20 cellular contexts compared by ENCODE assay signal in the genomic region with DNA sequence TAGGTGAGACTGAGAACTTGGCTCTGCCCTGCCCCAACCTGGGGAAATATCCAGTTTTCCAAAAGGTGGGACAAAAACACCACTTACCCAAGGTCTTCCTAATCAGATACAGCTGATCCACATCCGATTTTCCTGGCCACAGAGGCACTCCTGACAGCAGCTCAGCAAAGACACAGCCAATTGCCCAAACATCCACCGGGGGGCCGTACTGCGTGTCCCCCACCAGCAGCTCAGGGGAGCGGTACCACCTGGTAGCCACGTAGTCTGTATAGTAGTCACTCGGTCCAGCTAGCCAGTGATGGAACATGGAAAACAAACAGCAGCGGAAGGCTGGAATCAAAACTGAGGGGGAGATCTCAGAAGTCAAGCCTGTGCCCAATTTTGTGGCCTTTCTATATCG. TPM values are rescaled to one million over a fixed set of nuclear protein-coding genes. Genes with fewer than 3 reads are reported as not detected.
DNase-seq lines count a peak whose midpoint lies in the region; ATAC-seq and TF ChIP-seq lines count a peak whose summit lies in the region.
"Had no signal": no experiment of that assay in that cellular context is flagged by ENCODE, and none has a peak within 500 bp of the region (broad histone marks: within the 10 kb centered on the region; RNA-seq: fewer than 3 reads in every experiment).

No MANE protein-coding gene starts in this region.

- no peak overlapping the region for H3K4me3 ChIP-seq in DND-41 (ENCODE audit: low read depth in 1 of 2, low read length in 2 of 2)
- H3K4me3 ChIP-seq in left lung, result no peak overlapping the region
- H3K4me3 ChIP-seq: left ventricle myocardium inferior, SK-N-MC had no signal

- H3K9ac ChIP-seq in DND-41 (ENCODE audit: low read depth, low read length), result no peak overlapping the region
- H3K9ac ChIP-seq: KMS-11 had no signal

- no peak overlapping the region for H3K27ac ChIP-seq in DND-41 (ENCODE audit: low read length)
- no peak overlapping the region for H3K27ac ChIP-seq in left lung
- H3K27ac ChIP-seq: epithelial cell of prostate, KMS-11, left ventricle myocardium inferior, SK-N-MC had no signal

- no peak overlapping the region for H3K4me2 ChIP-seq in DND-41 (ENCODE audit: insufficient read depth, low read length)
- H3K4me2 ChIP-seq: KMS-11 had no signal

- H3K9me3 Mint-ChIP-seq in HFFc6, result no peaks in the 10 kb centered on the region
- H3K9me3 Mint-ChIP-seq in activated naive CD8-positive, alpha-beta T cell treated with anti-CD3 and anti-CD28 coated beads for 36 hours, result no peaks in the 10 kb centered on the region
- H3K9me3 Mint-ChIP-seq in nephron progenitor cell, result no peaks in the 10 kb centered on the region
- H3K9me3 Mint-ChIP-seq: activated naive CD4-positive, alpha-beta T cell treated with anti-CD3 and anti-CD28 coated beads, Interleukin-2, amount 50 U/mL, for 24 hours; CD4-positive, alpha-beta T cell; naive B cell; stimulated activated naive CD8-positive, alpha-beta T cell treated with anti-CD3 and anti-CD28 coated beads, Interleukin-15, Interleukin-2, amounts not matched to agents 100 ng/mL and 50 ng/mL, for 24 hours had no signal

- H3K27me3 Mint-ChIP-seq in HFFc6 (ENCODE audit: insufficient read depth) (no peaks in the 10 kb centered on the region; the same call in 1 of the 2 replicates), nephron progenitor cell (ENCODE audit: low read depth, poor library complexity) (peaks cover 2% of the 10 kb centered on the region)
- no peaks in the 10 kb centered on the region for H3K27me3 Mint-ChIP-seq in activated naive CD8-positive, alpha-beta T cell treated with anti-CD3 and anti-CD28 coated beads for 36 hours
- H3K27me3 Mint-ChIP-seq: activated naive CD4-positive, alpha-beta T cell treated with anti-CD3 and anti-CD28 coated beads, Interleukin-2, amount 50 U/mL, for 24 hours; CD4-positive, alpha-beta T cell; naive B cell; stimulated activated naive CD8-positive, alpha-beta T cell treated with anti-CD3 and anti-CD28 coated beads, Interleukin-15, Interleukin-2, amounts not matched to agents 100 ng/mL and 50 ng/mL, for 24 hours had no signal

- no peak overlapping the region for H3K27ac Mint-ChIP-seq in HFFc6
- H3K27ac Mint-ChIP-seq in activated naive CD8-positive, alpha-beta T cell treated with anti-CD3 and anti-CD28 coated beads for 36 hours, result no peak overlapping the region
- H3K27ac Mint-ChIP-seq in nephron progenitor cell, result no peak overlapping the region
- H3K27ac Mint-ChIP-seq: activated naive CD4-positive, alpha-beta T cell treated with anti-CD3 and anti-CD28 coated beads, Interleukin-2, amount 50 U/mL, for 24 hours; CD4-positive, alpha-beta T cell; naive B cell; stimulated activated naive CD8-positive, alpha-beta T cell treated with anti-CD3 and anti-CD28 coated beads, Interleukin-15, Interleukin-2, amounts not matched to agents 100 ng/mL and 50 ng/mL, for 24 hours had no signal

- H3K27me3 ChIP-seq in DND-41 (ENCODE audit: insufficient read depth, low read length, poor library complexity) (no peaks in the 10 kb centered on the region), left lung (no peaks in the 10 kb centered on the region)

- peaks cover 7% of the 10 kb centered on the region for H3K4me1 ChIP-seq in DND-41 (ENCODE audit: insufficient read depth, low read length)
- H3K4me1 ChIP-seq in left lung, result peaks cover 4 to 39% of the 10 kb centered on the region in 2 donors

- H3K4me1 Mint-ChIP-seq in HFFc6 (ENCODE audit: low read depth), result peaks cover 54% of the 10 kb centered on the region
- H3K4me1 Mint-ChIP-seq in activated naive CD8-positive, alpha-beta T cell treated with anti-CD3 and anti-CD28 coated beads for 36 hours, result peaks cover 36% of the 10 kb centered on the region
- peaks cover 49% of the 10 kb centered on the region for H3K4me1 Mint-ChIP-seq in nephron progenitor cell

- H3K4me3 Mint-ChIP-seq in HFFc6 (peak overlapping the region; percentile 4; the same call in 1 of the 2 replicates), nephron progenitor cell (no peak overlapping the region)
- H3K4me3 Mint-ChIP-seq in activated naive CD8-positive, alpha-beta T cell treated with anti-CD3 and anti-CD28 coated beads for 36 hours, result no peak overlapping the region
- H3K4me3 Mint-ChIP-seq: activated naive CD4-positive, alpha-beta T cell treated with anti-CD3 and anti-CD28 coated beads, Interleukin-2, amount 50 U/mL, for 24 hours; CD4-positive, alpha-beta T cell; stimulated activated naive CD8-positive, alpha-beta T cell treated with anti-CD3 and anti-CD28 coated beads, Interleukin-15, Interleukin-2, amounts not matched to agents 100 ng/mL and 50 ng/mL, for 24 hours had no signal

- DNase-seq in DND-41 (peak; percentile 25), HFFc6 (no peak), nephron progenitor cell (peak; percentile 15), left lung (no peak), GOT3 (lab: John Stamatoyannopoulos, UW) (no peak), G401 (ENCODE audit: low spot score) (no peak)
- peak; percentile 17 for DNase-seq in activated naive CD8-positive, alpha-beta T cell treated with anti-CD3 and anti-CD28 coated beads for 36 hours
- DNase-seq: CD4-positive, alpha-beta T cell; central memory CD4-positive, alpha-beta T cell; hippocampal formation; left ventricle myocardium inferior; naive B cell; NCI-H1930 had no signal

- intact Hi-C loops in left lung (cut with DNase I), result no loop called here

- H3K36me3 ChIP-seq in DND-41 (ENCODE audit: insufficient read depth, low read length) (peaks cover 3% of the 10 kb centered on the region; the same call in 1 of the 2 replicates), left lung (peaks cover 0 to 29% of the 10 kb centered on the region in 2 donors)
- H3K36me3 ChIP-seq: left ventricle myocardium inferior had no signal

- peak; percentile 44; the same call in 1 of the 3 replicates for ATAC-seq in DND-41 (ENCODE audit: insufficient read depth, low read depth)
- ATAC-seq in GM18909 (IDR thresholded peaks at IDR 0.05; ENCODE audit: poor library complexity, unreplicated experiment), result no peak
- ATAC-seq in left lung, result no peak
- ATAC-seq: sciatic nerve had no signal

- no peaks in the 10 kb centered on the region for H3K79me2 ChIP-seq in DND-41 (ENCODE audit: insufficient read depth, low read length)

- TF ChIP-seq CTCF in DND-41 (IDR thresholded peaks at IDR 0.05; ENCODE audit: borderline replicate concordance, extremely low read depth, low read length, poor library complexity, severe bottlenecking), result peak; percentile 52
- TF ChIP-seq CTCF in HFFc6 (IDR thresholded peaks at IDR 0.05), result peak; percentile 53
- TF ChIP-seq CTCF in nephron progenitor cell (IDR thresholded peaks at IDR 0.05), result no peak
- TF ChIP-seq CTCF in left lung (IDR thresholded peaks at IDR 0.05), result no peak

- H4K20me1 ChIP-seq in DND-41 (ENCODE audit: insufficient read depth, low read length), result no peaks in the 10 kb centered on the region

- H3K36me3 Mint-ChIP-seq in HFFc6 (ENCODE audit: low read depth) (no peaks in the 10 kb centered on the region), nephron progenitor cell (ENCODE audit: low read depth) (no peaks in the 10 kb centered on the region)
- peaks cover 7% of the 10 kb centered on the region for H3K36me3 Mint-ChIP-seq in activated naive CD8-positive, alpha-beta T cell treated with anti-CD3 and anti-CD28 coated beads for 36 hours

- no peak overlapping the region for H2AFZ ChIP-seq in DND-41 (ENCODE audit: low read depth, low read length)

- in situ Hi-C loops in G401 (cut with HindIII; ENCODE audit: low sequenced_read_pairs), result no loop called here

- H3K9me3 ChIP-seq in DND-41 (ENCODE audit: insufficient read depth, low read length, severe bottlenecking), result no peaks in the 10 kb centered on the region
- H3K9me3 ChIP-seq in left lung, result no peaks in the 10 kb centered on the region
- H3K9me3 ChIP-seq: left ventricle myocardium inferior had no signal

RNA-seq across cellular contexts. Expression of a gene that starts 28.8 kb away (rescaled TPM):
- total RNA-seq in HFFc6 (2021; fragmentation: NEBNext Ultra II Directional; extraction: Animal tissue kit (Norgen Biotek cat#: 25700)), result 10 to 100 TPM; 10.6 to 14.5 (median 12.1) TPM
- 10 to 100 TPM; 14.5 to 18.1 TPM for total RNA-seq in activated naive CD8-positive, alpha-beta T cell treated with anti-CD3 and anti-CD28 coated beads for 36 hours
- 10 to 100 TPM; 15.7 to 18.8 TPM for total RNA-seq in left lung
- total RNA-seq in G401 (2014; rRNA removed; shearing (Covaris generic)), result 8.8 and 31.0 TPM in 2 replicates

RNA-seq across cellular contexts. Expression of a gene that starts 28.9 kb away (rescaled TPM):
- total RNA-seq in HFFc6 (2021; fragmentation: NEBNext Ultra II Directional; extraction: Animal tissue kit (Norgen Biotek cat#: 25700)), result 1 to 10 TPM; 3.1 to 5.2 (median 3.4) TPM
- 10 to 100 TPM; 21.1 to 21.6 TPM for total RNA-seq in activated naive CD8-positive, alpha-beta T cell treated with anti-CD3 and anti-CD28 coated beads for 36 hours
- total RNA-seq in left lung, result 1 to 10 TPM; 4.6 to 5.5 TPM
- total RNA-seq in G401 (2014; rRNA removed; shearing (Covaris generic)), result 23.0 and 31.6 TPM in 2 replicates

RNA-seq across cellular contexts. Expression of a gene that starts 55.7 kb away (rescaled TPM):
- total RNA-seq in HFFc6 (2021; fragmentation: NEBNext Ultra II Directional; extraction: Animal tissue kit (Norgen Biotek cat#: 25700)), result 1 to 10 TPM; 4.4 to 8.0 (median 6.2) TPM
- 1 to 10 TPM; 6.5 to 7.4 TPM for total RNA-seq in activated naive CD8-positive, alpha-beta T cell treated with anti-CD3 and anti-CD28 coated beads for 36 hours
- 10 to 100 TPM; 19.3 to 22.2 TPM for total RNA-seq in left lung
- total RNA-seq in G401 (2014; rRNA removed; shearing (Covaris generic)), result 0.27 and 0.80 TPM in 2 replicates

Comparison
In these comparisons a context has a peak if more than half of its experiments do, and no peak if none do; other contexts are left out.
1. DNase-seq: peak in DND-41 (single experiment), activated naive CD8-positive, alpha-beta T cell treated with anti-CD3 and anti-CD28 coated beads for 36 hours (single experiment) and nephron progenitor cell (single experiment); none in HFFc6 (single experiment), left lung (0 of 2), GOT3 (single experiment) and G401 (single experiment).
2. CTCF ChIP-seq: peak in DND-41 (single experiment) and HFFc6 (single experiment); none in nephron progenitor cell (single experiment) and left lung (0 of 2).